1 cellular context compared by ENCODE assay signal in the genomic region with DNA sequence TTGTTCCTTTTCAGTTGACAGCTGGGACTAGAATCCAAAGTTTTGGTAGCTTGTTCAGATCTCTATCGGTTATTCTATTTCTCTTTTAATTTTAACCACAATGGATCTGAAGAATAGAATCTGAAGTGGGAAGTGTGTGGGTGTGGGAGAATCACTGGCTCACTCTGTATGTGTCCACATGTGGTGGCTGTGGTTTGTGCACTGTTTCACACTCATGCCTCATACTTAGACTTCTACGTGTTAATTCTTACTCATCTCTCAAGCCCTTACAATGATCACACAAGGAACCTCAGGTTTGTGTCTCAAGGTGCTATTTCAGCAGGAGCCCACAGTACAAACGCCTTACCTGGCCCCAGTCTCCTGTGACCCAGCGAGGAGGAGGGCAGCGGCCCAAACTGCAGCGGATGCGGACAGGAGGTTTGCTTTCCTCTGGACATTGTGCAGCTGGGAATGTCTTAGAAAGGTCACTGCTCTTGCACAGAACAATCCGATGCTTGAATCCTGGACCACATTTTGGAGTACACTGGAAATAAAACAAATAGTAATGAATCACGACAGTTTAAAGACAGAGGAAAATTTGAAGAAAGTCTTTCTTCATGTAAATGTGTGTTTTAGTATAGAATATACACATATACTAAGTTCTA.
TF ChIP-seq lines count a peak whose summit lies in the region.

No MANE protein-coding gene starts in this region.

TF ChIP-seq in GM12878, 131 proteins besides CTCF, POLR2A, EP300 and RAD21 (continued from another document):
- TF ChIP-seq, protein P1, sequence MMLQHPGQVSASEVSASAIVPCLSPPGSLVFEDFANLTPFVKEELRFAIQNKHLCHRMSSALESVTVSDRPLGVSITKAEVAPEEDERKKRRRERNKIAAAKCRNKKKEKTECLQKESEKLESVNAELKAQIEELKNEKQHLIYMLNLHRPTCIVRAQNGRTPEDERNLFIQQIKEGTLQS (IDR thresholded peaks at IDR 0.05; ENCODE audit: borderline replicate concordance, extremely low read depth, low read depth, low read length): no peak
- TF ChIP-seq ZZZ3 (IDR thresholded peaks at IDR 0.05; ENCODE audit: control insufficient read depth, insufficient read length, low read depth) (no peak), TAF1 (IDR thresholded peaks at IDR 0.05; ENCODE audit: borderline replicate concordance, low read depth, low read length) (no peak), MTA2 (IDR thresholded peaks at IDR 0.05; ENCODE audit: low read depth) (peak; percentile 83), NFXL1 (IDR thresholded peaks at IDR 0.05; ENCODE audit: borderline replicate concordance) (no peak), PML (IDR thresholded peaks at IDR 0.05; ENCODE audit: low read length) (peak; percentile 26; the same call in 1 of the 2 replicates), PAX8 (IDR thresholded peaks at IDR 0.05) (no peak), ESRRA (IDR thresholded peaks at IDR 0.05; ENCODE audit: low read length) (no peak)
- TF ChIP-seq, protein P2, sequence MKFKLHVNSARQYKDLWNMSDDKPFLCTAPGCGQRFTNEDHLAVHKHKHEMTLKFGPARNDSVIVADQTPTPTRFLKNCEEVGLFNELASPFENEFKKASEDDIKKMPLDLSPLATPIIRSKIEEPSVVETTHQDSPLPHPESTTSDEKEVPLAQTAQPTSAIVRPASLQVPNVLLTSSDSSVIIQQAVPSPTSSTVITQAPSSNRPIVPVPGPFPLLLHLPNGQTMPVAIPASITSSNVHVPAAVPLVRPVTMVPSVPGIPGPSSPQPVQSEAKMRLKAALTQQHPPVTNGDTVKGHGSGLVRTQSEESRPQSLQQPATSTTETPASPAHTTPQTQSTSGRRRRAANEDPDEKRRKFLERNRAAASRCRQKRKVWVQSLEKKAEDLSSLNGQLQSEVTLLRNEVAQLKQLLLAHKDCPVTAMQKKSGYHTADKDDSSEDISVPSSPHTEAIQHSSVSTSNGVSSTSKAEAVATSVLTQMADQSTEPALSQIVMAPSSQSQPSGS (IDR thresholded peaks at IDR 0.05; ENCODE audit: low read length): peak; percentile 95
- TF ChIP-seq, protein P3, sequence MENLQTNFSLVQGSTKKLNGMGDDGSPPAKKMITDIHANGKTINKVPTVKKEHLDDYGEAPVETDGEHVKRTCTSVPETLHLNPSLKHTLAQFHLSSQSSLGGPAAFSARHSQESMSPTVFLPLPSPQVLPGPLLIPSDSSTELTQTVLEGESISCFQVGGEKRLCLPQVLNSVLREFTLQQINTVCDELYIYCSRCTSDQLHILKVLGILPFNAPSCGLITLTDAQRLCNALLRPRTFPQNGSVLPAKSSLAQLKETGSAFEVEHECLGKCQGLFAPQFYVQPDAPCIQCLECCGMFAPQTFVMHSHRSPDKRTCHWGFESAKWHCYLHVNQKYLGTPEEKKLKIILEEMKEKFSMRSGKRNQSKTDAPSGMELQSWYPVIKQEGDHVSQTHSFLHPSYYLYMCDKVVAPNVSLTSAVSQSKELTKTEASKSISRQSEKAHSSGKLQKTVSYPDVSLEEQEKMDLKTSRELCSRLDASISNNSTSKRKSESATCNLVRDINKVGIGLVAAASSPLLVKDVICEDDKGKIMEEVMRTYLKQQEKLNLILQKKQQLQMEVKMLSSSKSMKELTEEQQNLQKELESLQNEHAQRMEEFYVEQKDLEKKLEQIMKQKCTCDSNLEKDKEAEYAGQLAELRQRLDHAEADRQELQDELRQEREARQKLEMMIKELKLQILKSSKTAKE (IDR thresholded peaks at IDR 0.05; ENCODE audit: low read depth, poor library complexity, severe bottlenecking): peak; percentile 28
- TF ChIP-seq, protein P4, sequence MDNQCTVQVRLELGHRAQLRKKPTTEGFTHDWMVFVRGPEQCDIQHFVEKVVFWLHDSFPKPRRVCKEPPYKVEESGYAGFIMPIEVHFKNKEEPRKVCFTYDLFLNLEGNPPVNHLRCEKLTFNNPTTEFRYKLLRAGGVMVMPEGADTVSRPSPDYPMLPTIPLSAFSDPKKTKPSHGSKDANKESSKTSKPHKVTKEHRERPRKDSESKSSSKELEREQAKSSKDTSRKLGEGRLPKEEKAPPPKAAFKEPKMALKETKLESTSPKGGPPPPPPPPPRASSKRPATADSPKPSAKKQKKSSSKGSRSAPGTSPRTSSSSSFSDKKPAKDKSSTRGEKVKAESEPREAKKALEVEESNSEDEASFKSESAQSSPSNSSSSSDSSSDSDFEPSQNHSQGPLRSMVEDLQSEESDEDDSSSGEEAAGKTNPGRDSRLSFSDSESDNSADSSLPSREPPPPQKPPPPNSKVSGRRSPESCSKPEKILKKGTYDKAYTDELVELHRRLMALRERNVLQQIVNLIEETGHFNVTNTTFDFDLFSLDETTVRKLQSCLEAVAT (IDR thresholded peaks at IDR 0.05): peak; percentile 82; the same call in 1 of the 2 replicates
- TF ChIP-seq, protein P5, sequence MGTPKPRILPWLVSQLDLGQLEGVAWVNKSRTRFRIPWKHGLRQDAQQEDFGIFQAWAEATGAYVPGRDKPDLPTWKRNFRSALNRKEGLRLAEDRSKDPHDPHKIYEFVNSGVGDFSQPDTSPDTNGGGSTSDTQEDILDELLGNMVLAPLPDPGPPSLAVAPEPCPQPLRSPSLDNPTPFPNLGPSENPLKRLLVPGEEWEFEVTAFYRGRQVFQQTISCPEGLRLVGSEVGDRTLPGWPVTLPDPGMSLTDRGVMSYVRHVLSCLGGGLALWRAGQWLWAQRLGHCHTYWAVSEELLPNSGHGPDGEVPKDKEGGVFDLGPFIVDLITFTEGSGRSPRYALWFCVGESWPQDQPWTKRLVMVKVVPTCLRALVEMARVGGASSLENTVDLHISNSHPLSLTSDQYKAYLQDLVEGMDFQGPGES (IDR thresholded peaks at IDR 0.05): no peak
- TF ChIP-seq, protein P6, sequence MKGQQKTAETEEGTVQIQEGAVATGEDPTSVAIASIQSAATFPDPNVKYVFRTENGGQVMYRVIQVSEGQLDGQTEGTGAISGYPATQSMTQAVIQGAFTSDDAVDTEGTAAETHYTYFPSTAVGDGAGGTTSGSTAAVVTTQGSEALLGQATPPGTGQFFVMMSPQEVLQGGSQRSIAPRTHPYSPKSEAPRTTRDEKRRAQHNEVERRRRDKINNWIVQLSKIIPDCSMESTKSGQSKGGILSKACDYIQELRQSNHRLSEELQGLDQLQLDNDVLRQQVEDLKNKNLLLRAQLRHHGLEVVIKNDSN (IDR thresholded peaks at IDR 0.05; ENCODE audit: borderline replicate concordance, extremely low read length, insufficient read depth, low read depth, low read length): peak; percentile 9
TF ChIP-seq in GM12878: peak in this region for 41.
